ENCODE assay signal across 1 cellular context in genomic region chr19:19063183-19064097, GRCh38.
A peak's percentile ranks its signal among the peaks of the same experiment; 100 is the strongest.
TF ChIP-seq lines count a peak whose summit lies in the region.

Gene SLC25A42, plus strand, starts transcription at chr19:19063994. Its CDS starts 32,131 bp downstream, at chr19:19096125.

TF ChIP-seq in HepG2, 621 proteins besides CTCF, POLR2A, EP300 and RAD21 (continued from another document and continues in another):
- peak; percentile 37; the same call in 1 of the 2 replicates for TF ChIP-seq UBTF (CRISPR knock-in tag; IDR thresholded peaks at IDR 0.05)
- no peak for TF ChIP-seq ZBTB44 (CRISPR knock-in tag; IDR thresholded peaks at IDR 0.05)
- no peak for TF ChIP-seq ZBTB42 (CRISPR knock-in tag; IDR thresholded peaks at IDR 0.05)
- TF ChIP-seq ZC3H13 (CRISPR knock-in tag; IDR thresholded peaks at IDR 0.05), result peak; percentile 68; the same call in 1 of the 2 replicates
- TF ChIP-seq KLF6 (CRISPR knock-in tag; IDR thresholded peaks at IDR 0.05), result 0 out of 2 replicates have a peak, but pooled peaks have one; percentile 45
- TF ChIP-seq POLR2G (IDR thresholded peaks at IDR 0.05; ENCODE audit: low read depth, low read length), result peak; percentile 85
- no peak for TF ChIP-seq MXD1 (CRISPR knock-in tag; IDR thresholded peaks at IDR 0.05)
- TF ChIP-seq ZFP36L1 (CRISPR knock-in tag; IDR thresholded peaks at IDR 0.05), result peak; percentile 50; the same call in 1 of the 2 replicates
- no peak for TF ChIP-seq TCF12 (IDR thresholded peaks at IDR 0.05)
- TF ChIP-seq TCF12 (CRISPR knock-in tag; IDR thresholded peaks at IDR 0.05), result no peak
- peak; percentile 15; the same call in 1 of the 2 replicates for TF ChIP-seq ZBTB20 (CRISPR knock-in tag; IDR thresholded peaks at IDR 0.05; ENCODE audit: borderline replicate concordance, low read depth)
- TF ChIP-seq NFYB (CRISPR knock-in tag; IDR thresholded peaks at IDR 0.05), result peak; percentile 95
- TF ChIP-seq KDM2A (CRISPR knock-in tag; IDR thresholded peaks at IDR 0.05; ENCODE audit: borderline replicate concordance, low read depth), result peak; percentile 97
- no peak for TF ChIP-seq FLYWCH1 (CRISPR knock-in tag; IDR thresholded peaks at IDR 0.05)
- peak; percentile 29; the same call in 1 of the 2 replicates for TF ChIP-seq BCL6 (CRISPR knock-in tag; IDR thresholded peaks at IDR 0.05)
- TF ChIP-seq SIN3A (IDR thresholded peaks at IDR 0.05; ENCODE audit: borderline replicate concordance, low read depth, low read length), result peak; percentile 61; the same call in 1 of the 2 replicates
- TF ChIP-seq ZNF780A (CRISPR knock-in tag; IDR thresholded peaks at IDR 0.05), result no peak
- TF ChIP-seq THAP11 (CRISPR knock-in tag; IDR thresholded peaks at IDR 0.05), result peak; percentile 72
- 0 out of 2 replicates have a peak, but pooled peaks have one; percentile 44 for TF ChIP-seq HOXD1 (CRISPR knock-in tag; IDR thresholded peaks at IDR 0.05)
- peak; percentile 60; the same call in 1 of the 2 replicates for TF ChIP-seq ZNF691 (CRISPR knock-in tag; IDR thresholded peaks at IDR 0.05; ENCODE audit: borderline replicate concordance, low read depth)
- peak; percentile 78 for TF ChIP-seq MEF2D (CRISPR knock-in tag; IDR thresholded peaks at IDR 0.05)
- peak; percentile 90 for TF ChIP-seq ZNF687 (CRISPR knock-in tag; IDR thresholded peaks at IDR 0.05)
- TF ChIP-seq ERF (CRISPR knock-in tag; IDR thresholded peaks at IDR 0.05), result peak; percentile 61; the same call in 1 of the 2 replicates
- no peak for TF ChIP-seq SNAPC4 (CRISPR knock-in tag; IDR thresholded peaks at IDR 0.05)
- TF ChIP-seq RBFOX2 (IDR thresholded peaks at IDR 0.05; ENCODE audit: low read depth, low read length), result peak; percentile 82
- TF ChIP-seq TGIF2 (CRISPR knock-in tag; IDR thresholded peaks at IDR 0.05), result 0 out of 2 replicates have a peak, but pooled peaks have one; percentile 21
- peak; percentile 60; the same call in 1 of the 2 replicates for TF ChIP-seq HES4 (CRISPR knock-in tag; IDR thresholded peaks at IDR 0.05; ENCODE audit: borderline replicate concordance)
- 0 out of 2 replicates have a peak, but pooled peaks have one; percentile 42 for TF ChIP-seq TOE1 (CRISPR knock-in tag; IDR thresholded peaks at IDR 0.05)
- no peak for TF ChIP-seq ZNF503 (CRISPR knock-in tag; IDR thresholded peaks at IDR 0.05)
- peak; percentile 80; the same call in 1 of the 2 replicates for TF ChIP-seq SP1 (IDR thresholded peaks at IDR 0.05)
- peak; percentile 92 for TF ChIP-seq SP1 (CRISPR knock-in tag; IDR thresholded peaks at IDR 0.05)
- TF ChIP-seq ZNF274 (CRISPR knock-in tag; IDR thresholded peaks at IDR 0.05), result 0 out of 2 replicates have a peak, but pooled peaks have one; percentile 42
- TF ChIP-seq ZNF792 (CRISPR knock-in tag; IDR thresholded peaks at IDR 0.05), result no peak
- no peak for TF ChIP-seq KLF9 (CRISPR knock-in tag; IDR thresholded peaks at IDR 0.05; ENCODE audit: low read depth)
- no peak for TF ChIP-seq ZNF597 (CRISPR knock-in tag; IDR thresholded peaks at IDR 0.05)
- peak; percentile 40; the same call in 1 of the 2 replicates for TF ChIP-seq ZNF609 (CRISPR knock-in tag; IDR thresholded peaks at IDR 0.05; ENCODE audit: borderline replicate concordance)
